Comparison of ENCODE assay signal across 2 cellular contexts in genomic region chr20:57558614-57559285, GRCh38.
A peak's percentile ranks its signal among the peaks of the same experiment; 100 is the strongest.
TF ChIP-seq lines count a peak whose summit lies in the region.

No MANE protein-coding gene starts in this region.

TF ChIP-seq in A549, 52 proteins besides CTCF, POLR2A, EP300 and RAD21 (continued from another document):
- TF ChIP-seq REST (IDR thresholded peaks at IDR 0.05) (no peak), TFCP2L1 (CRISPR knock-in tag; IDR thresholded peaks at IDR 0.05) (no peak), RARB (CRISPR knock-in tag; IDR thresholded peaks at IDR 0.05) (no peak), CHD2 (IDR thresholded peaks at IDR 0.05; ENCODE audit: low read length, partially characterized antibody) (no peak), FOSB (CRISPR knock-in tag; IDR thresholded peaks at IDR 0.05) (no peak)

TF ChIP-seq in HepG2, 621 proteins besides CTCF, POLR2A, EP300 and RAD21 (continued from another document and continues in another):
- TF ChIP-seq ZNF609 (CRISPR knock-in tag; IDR thresholded peaks at IDR 0.05; ENCODE audit: borderline replicate concordance) (0 out of 2 replicates have a peak, but pooled peaks have one; percentile 34), GZF1 (CRISPR knock-in tag; IDR thresholded peaks at IDR 0.05) (0 out of 2 replicates have a peak, but pooled peaks have one; percentile 43), ZBTB14 (CRISPR knock-in tag; IDR thresholded peaks at IDR 0.05) (no peak), NR2F6 (IDR thresholded peaks at IDR 0.05) (peak; percentile 19; the same call in 1 of the 2 replicates), NR2F6 (CRISPR knock-in tag; IDR thresholded peaks at IDR 0.05) (no peak; the same call in 1 of the 2 replicates), DMAP1 (CRISPR knock-in tag; IDR thresholded peaks at IDR 0.05) (0 out of 2 replicates have a peak, but pooled peaks have one; percentile 27), MXD3 (CRISPR knock-in tag; IDR thresholded peaks at IDR 0.05) (no peak), MAZ (IDR thresholded peaks at IDR 0.05; ENCODE audit: borderline replicate concordance, low read depth, low read length) (no peak), MAZ (CRISPR knock-in tag; IDR thresholded peaks at IDR 0.05; ENCODE audit: low read depth) (peak; percentile 57), BRCA1 (CRISPR knock-in tag; IDR thresholded peaks at IDR 0.05) (0 out of 2 replicates have a peak, but pooled peaks have one; percentile 57), ARID3A (IDR thresholded peaks at IDR 0.05; ENCODE audit: low read depth, low read length) (peak; percentile 72; the same call in 1 of the 2 replicates), PHF21A (CRISPR knock-in tag; IDR thresholded peaks at IDR 0.05) (peak; percentile 63; the same call in 1 of the 2 replicates), PRDM15 (CRISPR knock-in tag; IDR thresholded peaks at IDR 0.05) (peak; percentile 13; the same call in 1 of the 2 replicates), ZNF773 (CRISPR knock-in tag; IDR thresholded peaks at IDR 0.05; ENCODE audit: borderline replicate concordance) (peak; percentile 77; the same call in 1 of the 2 replicates), KLF12 (CRISPR knock-in tag; IDR thresholded peaks at IDR 0.05; ENCODE audit: borderline replicate concordance) (peak; percentile 23; the same call in 1 of the 2 replicates), ISX (CRISPR knock-in tag; conservative IDR thresholded peaks at IDR 0.05) (0 out of 2 replicates have a peak, but pooled peaks have one; percentile 40), SMAD3 (CRISPR knock-in tag; IDR thresholded peaks at IDR 0.05) (peak; percentile 52; the same call in 1 of the 2 replicates), ZBTB21 (CRISPR knock-in tag; IDR thresholded peaks at IDR 0.05) (peak; percentile 88), FOXP1 (IDR thresholded peaks at IDR 0.05) (no peak), FOXP1 (CRISPR knock-in tag; IDR thresholded peaks at IDR 0.05) (peak; percentile 26), AHDC1 (CRISPR knock-in tag; IDR thresholded peaks at IDR 0.05; ENCODE audit: borderline replicate concordance) (peak; percentile 74; the same call in 1 of the 2 replicates), ZNF101 (CRISPR knock-in tag; IDR thresholded peaks at IDR 0.05; ENCODE audit: borderline replicate concordance, low read depth) (no peak), DNMT3B (CRISPR knock-in tag; conservative IDR thresholded peaks at IDR 0.05) (0 out of 2 replicates have a peak, but pooled peaks have one; percentile 61), CEBPB (IDR thresholded peaks at IDR 0.05; ENCODE audit: borderline replicate concordance, low read depth, low read length) (peak; percentile 14; the same call in 1 of the 2 replicates), ETS1 (CRISPR knock-in tag; IDR thresholded peaks at IDR 0.05) (0 out of 2 replicates have a peak, but pooled peaks have one; percentile 14), RXRA (CRISPR knock-in tag; IDR thresholded peaks at IDR 0.05) (0 out of 2 replicates have a peak, but pooled peaks have one; percentile 51), ASH2L (IDR thresholded peaks at IDR 0.05; ENCODE audit: insufficient read length, low read depth, low read length) (peak; percentile 56), ZBTB43 (CRISPR knock-in tag; conservative IDR thresholded peaks at IDR 0.05) (0 out of 2 replicates have a peak, but pooled peaks have one; percentile 30), YEATS4 (CRISPR knock-in tag; IDR thresholded peaks at IDR 0.05; ENCODE audit: borderline replicate concordance) (0 out of 2 replicates have a peak, but pooled peaks have one; percentile 30), SSRP1 (CRISPR knock-in tag; IDR thresholded peaks at IDR 0.05) (peak; percentile 36; the same call in 1 of the 2 replicates), ZNF713 (CRISPR knock-in tag; IDR thresholded peaks at IDR 0.05) (0 out of 2 replicates have a peak, but pooled peaks have one; percentile 13), POLR2AphosphoS2 (IDR thresholded peaks at IDR 0.05; ENCODE audit: low read depth, low read length) (no peak), SIN3A (IDR thresholded peaks at IDR 0.05; ENCODE audit: borderline replicate concordance, low read depth, low read length) (0 out of 2 replicates have a peak, but pooled peaks have one; percentile 55), MYC (CRISPR knock-in tag; IDR thresholded peaks at IDR 0.05; ENCODE audit: borderline replicate concordance) (peak; percentile 20; the same call in 1 of the 2 replicates), NFKB2 (CRISPR knock-in tag; IDR thresholded peaks at IDR 0.05; ENCODE audit: borderline replicate concordance) (peak; percentile 34; the same call in 1 of the 2 replicates), KAT7 (CRISPR knock-in tag; IDR thresholded peaks at IDR 0.05; ENCODE audit: borderline replicate concordance) (peak; percentile 20)
